8 cellular contexts compared by ENCODE assay signal in the genomic region with DNA sequence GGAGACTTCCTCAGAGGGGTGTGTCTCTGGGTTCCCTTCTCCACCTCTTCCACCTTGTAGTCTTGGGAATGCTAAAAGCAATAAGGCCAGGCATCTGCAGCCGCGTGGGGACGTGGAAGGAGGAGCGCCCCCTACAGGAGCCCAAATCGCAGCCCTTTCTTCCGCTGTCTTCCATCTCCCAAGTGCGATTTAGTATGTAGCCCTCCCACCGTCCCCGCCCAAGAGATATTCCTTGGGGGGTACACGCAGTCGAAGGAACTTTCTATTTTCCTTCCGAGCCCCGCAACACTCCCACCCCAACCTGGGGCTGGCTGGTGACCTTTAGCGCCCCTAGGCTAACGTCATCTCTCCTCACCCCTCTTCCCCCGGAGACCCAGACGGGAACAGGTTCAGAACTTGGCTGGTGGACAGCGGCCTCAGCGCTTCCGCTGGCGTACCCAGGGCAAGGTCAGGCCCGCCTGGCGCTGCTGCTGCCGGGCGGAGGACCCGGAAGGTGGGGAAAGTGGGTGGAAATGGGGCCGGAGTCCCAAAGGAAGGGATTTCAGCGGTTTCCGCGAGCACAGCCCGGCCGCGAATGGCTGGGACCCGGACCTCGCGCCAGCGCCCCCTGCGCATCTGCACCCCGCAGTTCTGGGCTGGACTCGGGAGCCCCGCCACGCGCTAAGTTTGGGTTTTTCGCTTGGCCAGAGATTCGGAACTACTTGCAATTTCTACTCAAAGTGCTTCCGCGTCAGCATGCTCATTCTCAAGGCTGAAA. TPM values are rescaled to one million over a fixed set of nuclear protein-coding genes. Genes with fewer than 3 reads are reported as not detected.
DNase-seq lines count a peak whose midpoint lies in the region; ATAC-seq and TF ChIP-seq lines count a peak whose summit lies in the region.

No MANE protein-coding gene starts in this region.

- no peak overlapping the region for H3K27ac ChIP-seq in neural progenitor cell

- H3K9ac ChIP-seq in neural progenitor cell, result no peak overlapping the region

- TF ChIP-seq CTCF in AG04449 (IDR thresholded peaks at IDR 0.05; ENCODE audit: insufficient read depth, low read length, missing control alignments), result no peak
- TF ChIP-seq CTCF in GM12874 (IDR thresholded peaks at IDR 0.05; ENCODE audit: insufficient read depth, low read depth, low read length), result peak; percentile 26; the same call in 1 of the 2 replicates
- TF ChIP-seq CTCF in neural progenitor cell (IDR thresholded peaks at IDR 0.05), result peak; percentile 80

- peaks cover 42% of the 10 kb centered on the region for H3F3A ChIP-seq in neural progenitor cell (ENCODE audit: low read depth)

- H3K4me2 ChIP-seq in neural progenitor cell, result peak overlapping the region; percentile 95

- POLR2A ChIA-PET in AG04449 (lab: Yijun Ruan, JAX), result no interaction called here

- ATAC-seq in HG02885 (IDR thresholded peaks at IDR 0.05; ENCODE audit: poor library complexity, unreplicated experiment), result peak; percentile 67
- ATAC-seq in HG03565 (IDR thresholded peaks at IDR 0.05; ENCODE audit: unreplicated experiment), result no peak

- no peaks in the 10 kb centered on the region for H3K9me3 ChIP-seq in neural progenitor cell (ENCODE audit: low read depth)

- CTCF ChIA-PET in AG04449 (lab: Yijun Ruan, JAX), result no interaction called here
- CTCF ChIA-PET in activated naive CD4-positive, alpha-beta T cell treated with anti-CD3 and anti-CD28 coated beads for 36 hours (lab: Charles Lee), result interaction anchor here (0.6 kb wide), 1 partner anchor 384 kb away, joined by 5 read pairs; no protein-coding TSS in a partner anchor

- no peak overlapping the region for H3K27ac Mint-ChIP-seq in activated naive CD4-positive, alpha-beta T cell treated with anti-CD3 and anti-CD28 coated beads for 36 hours
- H3K27ac Mint-ChIP-seq in neural progenitor cell, result peak overlapping the region; percentile 94

- H3K9me3 Mint-ChIP-seq in activated naive CD4-positive, alpha-beta T cell treated with anti-CD3 and anti-CD28 coated beads for 36 hours, result no peaks in the 10 kb centered on the region
- H3K9me3 Mint-ChIP-seq in neural progenitor cell, result peaks cover 2% of the 10 kb centered on the region

- peaks cover 5% of the 10 kb centered on the region for H3K36me3 Mint-ChIP-seq in activated naive CD4-positive, alpha-beta T cell treated with anti-CD3 and anti-CD28 coated beads for 36 hours (ENCODE audit: low read depth)
- H3K36me3 Mint-ChIP-seq in neural progenitor cell, result peaks cover 2% of the 10 kb centered on the region

- peaks cover 80% of the 10 kb centered on the region for H4K20me1 ChIP-seq in neural progenitor cell (ENCODE audit: low read depth)

- H3K27me3 Mint-ChIP-seq in activated naive CD4-positive, alpha-beta T cell treated with anti-CD3 and anti-CD28 coated beads for 36 hours (ENCODE audit: low read depth), result peaks cover 72% of the 10 kb centered on the region
- H3K27me3 Mint-ChIP-seq in neural progenitor cell (ENCODE audit: insufficient read depth, low read depth), result peaks cover 46% of the 10 kb centered on the region

- H3K36me3 ChIP-seq in neural progenitor cell, result no peaks in the 10 kb centered on the region

- no peaks in the 10 kb centered on the region for H3K79me2 ChIP-seq in neural progenitor cell (ENCODE audit: low read depth)

- H2AFZ ChIP-seq in neural progenitor cell (replicated peaks), result no peak overlapping the region

- peaks cover 24% of the 10 kb centered on the region for H3K4me1 ChIP-seq in neural progenitor cell

- intact Hi-C loops in activated naive CD4-positive, alpha-beta T cell treated with anti-CD3 and anti-CD28 coated beads for 36 hours (cut with micrococcal nuclease), result loop anchor here (2.0 kb wide), 1 partner anchor 118 kb away; no protein-coding TSS in a partner anchor

- H3K4me3 Mint-ChIP-seq in activated naive CD4-positive, alpha-beta T cell treated with anti-CD3 and anti-CD28 coated beads for 36 hours, result peak overlapping the region; percentile 63
- H3K4me3 Mint-ChIP-seq in neural progenitor cell, result peak overlapping the region; percentile 92

- DNase-seq in AG04449 (ENCODE audit: low read depth, low spot score) (no peak), NCI-H2196 treated with DMSO at 0.1 percent for 48 hours (lab: John Stamatoyannopoulos, UW; ENCODE audit: unreplicated experiment) (peak; percentile 34), globus pallidus (ENCODE audit: low spot score) (peak; percentile 67), neural progenitor cell (ENCODE audit: low spot score) (peak; percentile 93)
- DNase-seq in activated naive CD4-positive, alpha-beta T cell treated with anti-CD3 and anti-CD28 coated beads for 36 hours, result peak; percentile 69

- peaks cover 95% of the 10 kb centered on the region for H3K27me3 ChIP-seq in neural progenitor cell

- H3K4me3 ChIP-seq in AG04449 (ENCODE audit: low read depth, low read length), result peak overlapping the region; percentile 56
- peak overlapping the region; percentile 60 for H3K4me3 ChIP-seq in neural progenitor cell

- peaks cover 28% of the 10 kb centered on the region for H3K4me1 Mint-ChIP-seq in activated naive CD4-positive, alpha-beta T cell treated with anti-CD3 and anti-CD28 coated beads for 36 hours (ENCODE audit: low read depth)
- peaks cover 43% of the 10 kb centered on the region for H3K4me1 Mint-ChIP-seq in neural progenitor cell

RNA-seq across cellular contexts. Expression of a gene that starts 2.1 kb away (rescaled TPM):
- not detected for total RNA-seq in activated naive CD4-positive, alpha-beta T cell treated with anti-CD3 and anti-CD28 coated beads for 36 hours
- 0.52 and 1.1 TPM in 2 replicates for total RNA-seq in neural progenitor cell (ENCODE audit: low replicate concordance)
